8 cellular contexts compared by ENCODE assay signal in genomic region chr2:201642579-201643215, GRCh38. TPM values are rescaled to one million over a fixed set of nuclear protein-coding genes. Genes with fewer than 3 reads are reported as not detected.
A peak's percentile ranks its signal among the peaks of the same experiment; 100 is the strongest.
DNase-seq lines count a peak whose midpoint lies in the region; ATAC-seq and TF ChIP-seq lines count a peak whose summit lies in the region.

No MANE protein-coding gene starts in this region.

- DNase-seq in ACHN = peak; percentile 87
- DNase-seq in NCI-H345 (lab: John Stamatoyannopoulos, UW) = peak; percentile 87
- peak; percentile 88 for DNase-seq in activated CD4-positive, alpha-beta T cell treated with anti-CD3 and anti-CD28 coated beads for 48 hours
- DNase-seq in colonic mucosa = peak; percentile 84
- DNase-seq in left lobe of liver (ENCODE audit: low spot score) = peak; percentile 85
- DNase-seq in stimulated activated CD4-positive, alpha-beta T cell treated with anti-CD3 and anti-CD28 coated beads, Interleukin-2, amount 100 ng/mL, for 24 hours = peak; percentile 84 to 88

- H3K4me1 ChIP-seq in colonic mucosa = peaks cover 4% of the 10 kb centered on the region

- intact Hi-C loops in colonic mucosa (cut with DNase I) = no loop called here

- no peak for TF ChIP-seq CTCF in colonic mucosa (IDR thresholded peaks at IDR 0.05)

- H3K9ac ChIP-seq in colonic mucosa (ENCODE audit: low read depth in 2 of 2, low read length in 2 of 2) = peak overlapping the region; percentile 73 to 84

- peak; percentile 78 for ATAC-seq in GM18867 (IDR thresholded peaks at IDR 0.05; ENCODE audit: unreplicated experiment)
- ATAC-seq in HG03103 (IDR thresholded peaks at IDR 0.05; ENCODE audit: low read depth, unreplicated experiment) = peak; percentile 75
- ATAC-seq in left lobe of liver = peak; percentile 96

- no peaks in the 10 kb centered on the region for H3K9me3 ChIP-seq in colonic mucosa

- no peaks in the 10 kb centered on the region for H3K36me3 ChIP-seq in colonic mucosa

- H3K27ac ChIP-seq in colonic mucosa = peak overlapping the region; percentile 72

- in situ Hi-C loops in ACHN (cut with HindIII; ENCODE audit: low pct_ligation_motif_present, low pct_unique_long_range_greater_than_20kb, low sequenced_read_pairs) = no loop called here

- no peaks in the 10 kb centered on the region for H3K27me3 ChIP-seq in colonic mucosa

- H3K4me3 ChIP-seq in colonic mucosa = peak overlapping the region; percentile 92

RNA-seq across cellular contexts. Expression of gene TMEM237, which starts 0.6 kb away (rescaled TPM):
- 1 to 10 TPM; 4.5 to 7.1 TPM for total RNA-seq in colonic mucosa
- total RNA-seq in left lobe of liver = 2.0 TPM

RNA-seq across cellular contexts. Expression of gene MPP4, which starts 55.7 kb away (rescaled TPM):
- total RNA-seq in colonic mucosa = not detected
- total RNA-seq in left lobe of liver = not detected

Comparison
In these comparisons a context has a peak if more than half of its experiments do, and no peak if none do; other contexts are left out.
1. Peak in every context shown above with its lines: DNase-seq, ATAC-seq, H3K4me3 ChIP-seq and H3K27ac ChIP-seq.